Comparison of ENCODE assay signal across 21 cellular contexts in the genomic region with DNA sequence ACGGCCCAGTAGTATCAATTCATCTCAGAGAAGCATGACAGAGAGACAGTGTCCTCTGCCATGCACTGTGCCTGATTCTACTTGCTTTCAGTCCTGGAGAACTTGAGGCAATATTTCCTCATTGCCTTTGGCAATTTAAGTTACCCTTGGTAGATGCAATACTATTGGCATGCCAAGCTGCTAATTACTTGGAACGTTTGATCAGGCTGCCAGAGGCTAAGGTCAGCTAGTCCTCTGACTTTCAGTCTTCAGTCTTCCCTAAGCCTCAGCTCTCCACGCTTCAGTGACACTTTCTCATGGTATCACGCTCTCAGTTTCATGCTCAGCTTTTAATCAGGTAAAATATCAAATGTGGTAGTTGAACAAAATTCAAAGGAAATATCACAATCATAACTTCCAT. TPM values are rescaled to one million over a fixed set of nuclear protein-coding genes. Genes with fewer than 3 reads are reported as not detected.
DNase-seq lines count a peak whose midpoint lies in the region; ATAC-seq and TF ChIP-seq lines count a peak whose summit lies in the region.
"Had no signal": no experiment of that assay in that cellular context is flagged by ENCODE, and none has a peak within 500 bp of the region (broad histone marks: within the 10 kb centered on the region; RNA-seq: fewer than 3 reads in every experiment).

No MANE protein-coding gene starts in this region.

- H3K4me3 Mint-ChIP-seq in effector memory CD8-positive, alpha-beta T cell, result no peak overlapping the region
- H3K4me3 Mint-ChIP-seq: CD4-positive, CD25-positive, alpha-beta regulatory T cell; GM23338 had no signal

- DNase-seq in adipocyte (ENCODE audit: low read depth) (peak; percentile 39), fibroblast of gingiva (ENCODE audit: low read depth) (peak; percentile 34), mucosa of descending colon (peak in 1 of 3 donors; percentile 27), thyroid gland (no peak), Ammon's horn (ENCODE audit: low spot score) (no peak), NCI-H446 (lab: John Stamatoyannopoulos, UW) (no peak)
- DNase-seq in effector memory CD8-positive, alpha-beta T cell, result no peak
- DNase-seq: CD4-positive, CD25-positive, alpha-beta regulatory T cell; EL; GF-D8; HCEC 1CT; NCI-H1105 treated with DMSO at 0.1 percent for 48 hours; NCI-H2029 treated with DMSO at 0.1 percent for 48 hours; NCI-H226; NCI-H524; NCI-H774; NK-92 treated with Interleukin-12 subunit alpha and Interleukin-12 subunit beta, amount 100 ng/mL, for 24 hours; SIG-M5 had no signal

- H3K4me1 ChIP-seq in adipocyte (ENCODE audit: control insufficient read depth, insufficient read depth, low read length), result peaks cover 17% of the 10 kb centered on the region
- no peaks in the 10 kb centered on the region for H3K4me1 ChIP-seq in mucosa of descending colon (ENCODE audit: low read depth)
- H3K4me1 ChIP-seq in thyroid gland, result peaks cover 5 to 16% of the 10 kb centered on the region in 2 donors

- H3K4me3 ChIP-seq in adipocyte (ENCODE audit: low read length), result no peak overlapping the region
- no peak overlapping the region for H3K4me3 ChIP-seq in mucosa of descending colon
- H3K4me3 ChIP-seq in thyroid gland (replicated peaks in 1 of 3), result no peak overlapping the region
- H3K4me3 ChIP-seq: GM23338 had no signal

- H3K27me3 ChIP-seq in adipocyte (replicated peaks; ENCODE audit: control insufficient read depth, insufficient read depth, low read length) (no peaks in the 10 kb centered on the region), thyroid gland (no peaks in the 10 kb centered on the region)

- peak; percentile 71 for ATAC-seq in mucosa of descending colon
- no peak for ATAC-seq in effector memory CD8-positive, alpha-beta T cell (replicated peaks)
- ATAC-seq: GM23338 had no signal

- no peaks in the 10 kb centered on the region for H3K36me3 Mint-ChIP-seq in effector memory CD8-positive, alpha-beta T cell (ENCODE audit: insufficient read depth)
- H3K36me3 Mint-ChIP-seq: CD4-positive, CD25-positive, alpha-beta regulatory T cell had no signal

- intact Hi-C loops in mucosa of descending colon (cut with DNase I, micrococcal nuclease), result no loop called here
- intact Hi-C loops in thyroid gland (cut with DNase I), result no loop called here

- H3K27ac ChIP-seq in thyroid gland, result peak overlapping the region in 2 of 3 donors; percentile 35 to 64
- H3K27ac ChIP-seq: KMS-11, RWPE1 had no signal

- H3K9ac ChIP-seq in adipocyte (ENCODE audit: low read length), result no peak overlapping the region
- H3K9ac ChIP-seq: KMS-11 had no signal

- WGBS in thyroid gland, 2 donors, result 74 to 77% methylated on average over 4 of the region's 4 CpGs

- H3K9me3 ChIP-seq in adipocyte (ENCODE audit: control insufficient read depth, low read length) (no peaks in the 10 kb centered on the region), mucosa of descending colon (no peaks in the 10 kb centered on the region), thyroid gland (no peaks in the 10 kb centered on the region)

- no peak overlapping the region for H3K27ac Mint-ChIP-seq in effector memory CD8-positive, alpha-beta T cell
- H3K27ac Mint-ChIP-seq: CD4-positive, CD25-positive, alpha-beta regulatory T cell; GM23338 had no signal

- peaks cover 0 to 9% of the 10 kb centered on the region in 2 donors for H3K27me3 Mint-ChIP-seq in effector memory CD8-positive, alpha-beta T cell

- H3K4me1 Mint-ChIP-seq in effector memory CD8-positive, alpha-beta T cell (ENCODE audit: low read depth in 2 of 2), result peaks cover 0 to 3% of the 10 kb centered on the region in 2 donors
- H3K4me1 Mint-ChIP-seq: CD4-positive, CD25-positive, alpha-beta regulatory T cell had no signal

- H3K36me3 ChIP-seq in adipocyte (ENCODE audit: control insufficient read depth, insufficient read depth, low read length, severe bottlenecking), result no peaks in the 10 kb centered on the region
- H3K36me3 ChIP-seq in mucosa of descending colon (ENCODE audit: low read depth), result no peaks in the 10 kb centered on the region
- H3K36me3 ChIP-seq in thyroid gland, result no peaks in the 10 kb centered on the region

- no peaks in the 10 kb centered on the region for H3K9me3 Mint-ChIP-seq in effector memory CD8-positive, alpha-beta T cell

- no peak for TF ChIP-seq POLR2A in thyroid gland (IDR thresholded peaks at IDR 0.05)

- TF ChIP-seq CTCF in mucosa of descending colon (IDR thresholded peaks at IDR 0.05) (no peak), thyroid gland (IDR thresholded peaks at IDR 0.05) (no peak)

RNA-seq across cellular contexts. Expression of a gene that starts 13.1 kb away (rescaled TPM):
- total RNA-seq in mucosa of descending colon, result 10 to 100 TPM; 17.5 to 33.9 (median 20.0) TPM
- 10 to 100 TPM; 10.9 to 18.4 (median 15.1) TPM for total RNA-seq in thyroid gland

Comparison
In these comparisons a context has a peak if more than half of its experiments do, and no peak if none do; other contexts are left out.
1. DNase-seq: peak in adipocyte (single experiment) and fibroblast of gingiva (single experiment); none in thyroid gland (0 of 2), Ammon's horn (single experiment), NCI-H446 (0 of 2) and effector memory CD8-positive, alpha-beta T cell (0 of 3).